ENCODE assay signal across 19 cellular contexts in genomic region chr4:129994715-129995114, GRCh38.
DNase-seq lines count a peak whose midpoint lies in the region; ATAC-seq and TF ChIP-seq lines count a peak whose summit lies in the region.
"Had no signal": no experiment of that assay in that cellular context is flagged by ENCODE, and none has a peak within 500 bp of the region (broad histone marks: within the 10 kb centered on the region; RNA-seq: fewer than 3 reads in every experiment).

No MANE protein-coding gene starts in this region.

- no peak for TF ChIP-seq POLR2A in erythroblast (IDR thresholded peaks at IDR 0.05; ENCODE audit: low read length)

- DNase-seq in foreskin melanocyte (peak; percentile 4), erythroblast (lab: John Stamatoyannopoulos, UW) (no peak), ecto neural progenitor cell (ENCODE audit: low spot score) (no peak), pons (ENCODE audit: low spot score) (no peak), Kasumi-1 (lab: John Stamatoyannopoulos, UW) (no peak)
- DNase-seq: activated CD4-positive, alpha-beta T cell treated with anti-CD3 and anti-CD28 coated beads for 1 hour; activated CD8-positive, alpha-beta memory T cell treated with anti-CD3 and anti-CD28 coated beads, Interleukin-2, amount 10 ng/mL, durations not matched to agents 7 days and 5 days; activated effector memory CD4-positive, alpha-beta T cell treated with anti-CD3 and anti-CD28 coated beads, Interleukin-2, amount 50 U/mL, for 16 hours; amygdala; caudate nucleus; effector CD4-positive, alpha-beta T cell; head of caudate nucleus; mucosa of descending colon; NCI-H1417 treated with DMSO at 0.1 percent for 48 hours; NCI-H2171; T1000 had no signal

- ATAC-seq in GM19025 (IDR thresholded peaks at IDR 0.05; ENCODE audit: low read depth, unreplicated experiment) (peak; percentile 83), HG02588 (IDR thresholded peaks at IDR 0.05; ENCODE audit: unreplicated experiment) (peak; percentile 71), HG03342 (IDR thresholded peaks at IDR 0.05; ENCODE audit: unreplicated experiment) (peak; percentile 91)
- ATAC-seq: activated CD8-positive, alpha-beta memory T cell treated with anti-CD3 and anti-CD28 coated beads, Interleukin-2, amount 10 ng/mL, durations not matched to agents 7 days and 5 days; mucosa of descending colon had no signal
